34 cellular contexts compared by ENCODE assay signal in genomic region chr6:79047072-79047471, GRCh38.
"Had no signal": no experiment of that assay in that cellular context is flagged by ENCODE, and none has a peak within 500 bp of the region (broad histone marks: within the 10 kb centered on the region; RNA-seq: fewer than 3 reads in every experiment).

No MANE protein-coding gene starts in this region.

- H3K4me3 ChIP-seq: adrenal gland, body of pancreas, breast epithelium, MG63, PC-9 had no signal

- H3K27me3 ChIP-seq: adrenal gland, body of pancreas, breast epithelium, MG63 had no signal

- H3K9me3 Mint-ChIP-seq: T-cell had no signal

- H3K27me3 Mint-ChIP-seq: activated CD4-positive, alpha-beta memory T cell treated with anti-CD3 and anti-CD28 coated beads, Interleukin-2, amount 10 ng/mL, durations not matched to agents 7 days and 5 days; activated CD8-positive, alpha-beta memory T cell treated with anti-CD3 and anti-CD28 coated beads, Interleukin-2, amount 10 ng/mL, durations not matched to agents 7 days and 5 days; T-cell had no signal

- H3K27ac Mint-ChIP-seq: activated CD4-positive, alpha-beta memory T cell treated with anti-CD3 and anti-CD28 coated beads, Interleukin-2, amount 10 ng/mL, durations not matched to agents 7 days and 5 days; activated CD8-positive, alpha-beta memory T cell treated with anti-CD3 and anti-CD28 coated beads, Interleukin-2, amount 10 ng/mL, durations not matched to agents 7 days and 5 days had no signal

- DNase-seq: activated CD4-positive, alpha-beta memory T cell treated with anti-CD3 and anti-CD28 coated beads, Interleukin-2, amount 10 ng/mL, durations not matched to agents 7 days and 5 days; activated CD4-positive, alpha-beta T cell treated with anti-CD3 and anti-CD28 coated beads for 1 hour; activated CD4-positive, alpha-beta T cell treated with anti-CD3 and anti-CD28 coated beads for 48 hours; activated CD4-positive, CD25-positive, alpha-beta regulatory T cell; activated CD8-positive, alpha-beta memory T cell treated with anti-CD3 and anti-CD28 coated beads for 24 hours; activated CD8-positive, alpha-beta memory T cell treated with anti-CD3 and anti-CD28 coated beads, Interleukin-2, amount 10 ng/mL, durations not matched to agents 7 days and 5 days; activated CD8-positive, alpha-beta memory T cell treated with anti-CD3 and anti-CD28 coated beads, Interleukin-2, amount 50 U/mL, for 48 hours; activated effector memory CD4-positive, alpha-beta T cell treated with anti-CD3 and anti-CD28 coated beads, Interleukin-2, amount 50 U/mL, for 16 hours; activated naive CD4-positive, alpha-beta T cell; activated naive CD4-positive, alpha-beta T cell treated with anti-CD3 and anti-CD28 coated beads, Interleukin-2, amount 50 U/mL, for 16 hours; activated T-cell treated with anti-CD3 and anti-CD28 coated beads, Interleukin-2, amount 50 U/mL, for 48 hours; adrenal gland; body of pancreas; Kasumi-1; MG63; NCI-H1092; NCI-H1436 treated with DMSO at 0.1 percent for 48 hours; NCI-H1694 treated with DMSO at 0.1 percent for 48 hours; NCI-H2029; NCI-H446; NCI-H510A treated with DMSO at 0.1 percent for 48 hours; NCI-H526 treated with DMSO at 0.1 percent for 48 hours; NCI-H774; NK-92 treated with Interleukin-12 subunit alpha and Interleukin-12 subunit beta, amount 100 ng/mL, for 24 hours; PC-9; SIG-M5; T-cell; T-helper 2 cell; T-helper 9 cell had no signal

- H2AFZ ChIP-seq: PC-9 had no signal

- ATAC-seq: activated CD8-positive, alpha-beta memory T cell treated with anti-CD3 and anti-CD28 coated beads, Interleukin-2, amount 10 ng/mL, durations not matched to agents 7 days and 5 days; body of pancreas; Right ventricle myocardium inferior; SK-N-SH treated with all-trans-retinoic acid at 6 μM for 48 hours; T-cell had no signal

- H3K4me3 Mint-ChIP-seq: activated CD4-positive, alpha-beta memory T cell treated with anti-CD3 and anti-CD28 coated beads, Interleukin-2, amount 10 ng/mL, durations not matched to agents 7 days and 5 days; activated CD8-positive, alpha-beta memory T cell treated with anti-CD3 and anti-CD28 coated beads, Interleukin-2, amount 10 ng/mL, durations not matched to agents 7 days and 5 days; T-cell had no signal

- H3K9me3 ChIP-seq: adrenal gland, body of pancreas, breast epithelium, MG63 had no signal

- H3K4me2 ChIP-seq: PC-9 had no signal

- H3K27ac ChIP-seq: adrenal gland, body of pancreas, breast epithelium, PC-9, RWPE1, VCaP had no signal

- H3K36me3 ChIP-seq: breast epithelium had no signal

- H3K4me1 ChIP-seq: adrenal gland, breast epithelium had no signal
